In genomic region chr12:8784464-8784863, GRCh38 we compare ENCODE assay signal across 23 cellular contexts. TPM values are rescaled to one million over a fixed set of nuclear protein-coding genes. Genes with fewer than 3 reads are reported as not detected.
"Had no signal": no experiment of that assay in that cellular context is flagged by ENCODE, and none has a peak within 500 bp of the region (broad histone marks: within the 10 kb centered on the region; RNA-seq: fewer than 3 reads in every experiment).

No MANE protein-coding gene starts in this region.

- H3K4me3 ChIP-seq: left lung, prostate gland, skin epidermis, tibial artery, uterus had no signal

- H3K4me1 ChIP-seq: foreskin keratinocyte, left lung, prostate gland, uterus had no signal

- H3K4me3 Mint-ChIP-seq: activated CD4-positive, alpha-beta memory T cell treated with anti-CD3 and anti-CD28 coated beads for 36 hours; activated CD4-positive, alpha-beta T cell treated with anti-CD3 and anti-CD28 coated beads for 36 hours; activated naive CD8-positive, alpha-beta T cell treated with anti-CD3 and anti-CD28 coated beads, Interleukin-2, amount 10 ng/mL, durations not matched to agents 7 days and 5 days; activated T-helper 17 cell treated with anti-CD3 and anti-CD28 coated beads, Interleukin-2, amount 50 U/mL, for 72 hours; T-helper 17 cell had no signal

- ATAC-seq: activated CD4-positive, alpha-beta T cell treated with anti-CD3 and anti-CD28 coated beads for 36 hours; activated T-helper 17 cell treated with anti-CD3 and anti-CD28 coated beads, Interleukin-2, amount 50 U/mL, for 72 hours; foreskin keratinocyte; left lung; right cardiac atrium; stimulated activated naive CD8-positive, alpha-beta T cell treated with anti-CD3 and anti-CD28 coated beads, Interleukin-15, Interleukin-2, amounts not matched to agents 100 U/mL and 50 U/mL, for 24 hours; T-helper 17 cell had no signal

- H3K36me3 ChIP-seq: prostate gland, uterus had no signal

- H3K36me3 Mint-ChIP-seq: activated CD4-positive, alpha-beta memory T cell treated with anti-CD3 and anti-CD28 coated beads for 36 hours; activated naive CD8-positive, alpha-beta T cell treated with anti-CD3 and anti-CD28 coated beads, Interleukin-2, amount 10 ng/mL, durations not matched to agents 7 days and 5 days had no signal

- DNase-seq: activated CD4-positive, alpha-beta memory T cell treated with anti-CD3 and anti-CD28 coated beads for 36 hours; activated CD4-positive, alpha-beta T cell treated with anti-CD3 and anti-CD28 coated beads for 36 hours; activated naive CD4-positive, alpha-beta T cell treated with Interleukin-2 at 50 U/mL for 16 hours; activated naive CD8-positive, alpha-beta T cell treated with anti-CD3 and anti-CD28 coated beads, Interleukin-2, amount 10 ng/mL, durations not matched to agents 7 days and 5 days; amygdala; dermis blood vessel endothelial cell; effector memory CD4-positive, alpha-beta T cell; foreskin keratinocyte; left lung; right cardiac atrium; stimulated activated naive CD8-positive, alpha-beta T cell treated with anti-CD3 and anti-CD28 coated beads, Interleukin-15, Interleukin-2, amounts not matched to agents 100 U/mL and 50 U/mL, for 24 hours; substantia nigra; T-helper 17 cell; tibial artery; uterus; WERI-Rb-1 had no signal

- H3K27ac ChIP-seq: foreskin keratinocyte, left lung, prostate gland, skin epidermis, tibial artery, uterus, WERI-Rb-1 had no signal

- H3K27me3 ChIP-seq: foreskin keratinocyte, left lung, tibial artery, uterus had no signal

- H3K9me3 Mint-ChIP-seq: activated CD4-positive, alpha-beta memory T cell treated with anti-CD3 and anti-CD28 coated beads for 36 hours; activated naive CD8-positive, alpha-beta T cell treated with anti-CD3 and anti-CD28 coated beads, Interleukin-2, amount 10 ng/mL, durations not matched to agents 7 days and 5 days; activated T-helper 17 cell treated with anti-CD3 and anti-CD28 coated beads, Interleukin-2, amount 50 U/mL, for 72 hours had no signal

- H3K27me3 Mint-ChIP-seq: activated CD4-positive, alpha-beta memory T cell treated with anti-CD3 and anti-CD28 coated beads for 36 hours; activated CD4-positive, alpha-beta T cell treated with anti-CD3 and anti-CD28 coated beads for 36 hours; activated naive CD8-positive, alpha-beta T cell treated with anti-CD3 and anti-CD28 coated beads, Interleukin-2, amount 10 ng/mL, durations not matched to agents 7 days and 5 days; activated T-helper 17 cell treated with anti-CD3 and anti-CD28 coated beads, Interleukin-2, amount 50 U/mL, for 72 hours; T-helper 17 cell had no signal

- H3K27ac Mint-ChIP-seq: activated CD4-positive, alpha-beta memory T cell treated with anti-CD3 and anti-CD28 coated beads for 36 hours; activated CD4-positive, alpha-beta T cell treated with anti-CD3 and anti-CD28 coated beads for 36 hours; activated naive CD8-positive, alpha-beta T cell treated with anti-CD3 and anti-CD28 coated beads, Interleukin-2, amount 10 ng/mL, durations not matched to agents 7 days and 5 days; activated T-helper 17 cell treated with anti-CD3 and anti-CD28 coated beads, Interleukin-2, amount 50 U/mL, for 72 hours; T-helper 17 cell had no signal

- H3K4me1 Mint-ChIP-seq: activated CD4-positive, alpha-beta T cell treated with anti-CD3 and anti-CD28 coated beads for 36 hours; activated naive CD8-positive, alpha-beta T cell treated with anti-CD3 and anti-CD28 coated beads, Interleukin-2, amount 10 ng/mL, durations not matched to agents 7 days and 5 days; activated T-helper 17 cell treated with anti-CD3 and anti-CD28 coated beads, Interleukin-2, amount 50 U/mL, for 72 hours had no signal

RNA-seq across cellular contexts. Expression of gene A2ML1, which starts 38.0 kb away (rescaled TPM):
- total RNA-seq: activated CD4-positive, alpha-beta memory T cell treated with anti-CD3 and anti-CD28 coated beads for 36 hours; activated CD4-positive, alpha-beta T cell treated with anti-CD3 and anti-CD28 coated beads for 36 hours; activated naive CD8-positive, alpha-beta T cell treated with anti-CD3 and anti-CD28 coated beads, Interleukin-2, amount 10 ng/mL, durations not matched to agents 7 days and 5 days; activated T-helper 17 cell treated with anti-CD3 and anti-CD28 coated beads, Interleukin-2, amount 50 U/mL, for 72 hours; cardiac septum; dermis blood vessel endothelial cell; left lung; mononuclear cell; omental fat pad; T-helper 17 cell had no signal
- polyA plus RNA-seq: neural cell had no signal
